8 cellular contexts compared by ENCODE assay signal in the genomic region with DNA sequence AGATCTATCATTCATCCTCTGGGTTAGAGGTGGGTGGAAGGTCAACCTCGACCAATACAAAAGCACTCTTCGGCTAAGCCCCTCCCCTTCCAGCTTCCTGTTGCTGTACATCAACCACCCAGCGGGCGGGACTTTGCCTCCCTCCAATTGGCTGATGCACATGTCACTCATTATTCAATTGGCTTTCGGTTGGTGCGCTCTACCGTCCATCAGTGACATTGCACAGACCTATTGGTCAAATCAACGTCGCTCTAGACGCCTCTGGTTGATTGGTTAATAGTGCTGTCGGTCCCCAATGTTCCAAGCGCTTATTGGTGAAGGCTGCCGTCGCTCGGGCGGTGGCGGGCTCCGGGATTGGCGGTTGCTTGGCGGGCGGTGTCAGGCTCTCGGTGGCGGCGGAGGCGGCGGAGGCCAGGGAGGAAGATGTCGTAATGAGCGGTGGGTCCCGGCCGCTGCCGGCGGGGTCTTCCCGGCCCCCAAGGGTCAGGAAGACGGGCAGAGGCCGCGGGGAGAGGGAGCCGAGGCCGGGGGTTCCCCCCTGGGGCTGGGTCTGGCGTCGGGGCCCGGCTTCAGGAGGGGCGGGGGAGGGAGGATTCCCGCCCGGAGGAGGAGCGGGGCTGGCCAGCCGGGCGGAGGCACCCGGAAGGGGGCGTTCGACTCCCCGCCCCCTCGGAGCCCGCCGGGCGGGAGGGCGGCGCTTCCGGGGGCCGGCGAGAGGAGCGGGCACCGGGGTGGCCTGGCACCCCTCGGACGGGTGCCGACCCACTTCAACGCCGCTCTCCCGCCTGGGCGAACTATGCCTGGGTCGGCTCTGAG. TPM values are rescaled to one million over a fixed set of nuclear protein-coding genes. Genes with fewer than 3 reads are reported as not detected.
DNase-seq lines count a peak whose midpoint lies in the region; ATAC-seq and TF ChIP-seq lines count a peak whose summit lies in the region.

A gene (plus strand): TSS at position 381 of the 816 bp plus-strand sequence. CDS start 51 bp downstream, at position 432.

- H3K36me3 Mint-ChIP-seq in dendritic cell treated with granulocyte-macrophage colony-stimulating factor and Interleukin-4, amounts not matched to agents 40 ng/mL and 50 ng/mL, for 4 days (ENCODE audit: low read depth), result peaks cover 42% of the 10 kb centered on the region

- TF ChIP-seq CTCF in C4-2B (conservative IDR thresholded peaks at IDR 0.05) (no peak), left lung (IDR thresholded peaks at IDR 0.05) (peak in 1 of 2 donors; percentile 28)

- no peaks in the 10 kb centered on the region for H3K27me3 ChIP-seq in left lung

- peak within 1 kb of the TSS; percentile 86 for H3K27ac Mint-ChIP-seq in dendritic cell treated with granulocyte-macrophage colony-stimulating factor and Interleukin-4, amounts not matched to agents 40 ng/mL and 50 ng/mL, for 4 days

- H3K36me3 ChIP-seq in left lung, result peaks cover 0 to 15% of the 10 kb centered on the region in 2 donors

- no peaks in the 10 kb centered on the region for H3K27me3 Mint-ChIP-seq in dendritic cell treated with granulocyte-macrophage colony-stimulating factor and Interleukin-4, amounts not matched to agents 40 ng/mL and 50 ng/mL, for 4 days

- peak; percentile 93 for ATAC-seq in GM19395 (IDR thresholded peaks at IDR 0.05; ENCODE audit: unreplicated experiment)
- peak; percentile 90 for ATAC-seq in HG03565 (IDR thresholded peaks at IDR 0.05; ENCODE audit: unreplicated experiment)
- peak; percentile 93 for ATAC-seq in left lung

- peaks cover 13 to 53% of the 10 kb centered on the region in 2 donors for H3K4me1 ChIP-seq in left lung

- H3K4me1 Mint-ChIP-seq in dendritic cell treated with granulocyte-macrophage colony-stimulating factor and Interleukin-4, amounts not matched to agents 40 ng/mL and 50 ng/mL, for 4 days (ENCODE audit: low read depth), result peaks cover 46% of the 10 kb centered on the region

- peak within 1 kb of the TSS; percentile 91 for H3K27ac ChIP-seq in C4-2B
- peak within 1 kb of the TSS; percentile 95 to 97 for H3K27ac ChIP-seq in left lung

- peak; percentile 100 for DNase-seq in NCI-H774 (lab: John Stamatoyannopoulos, UW)
- peak; percentile 99 for DNase-seq in activated CD4-positive, alpha-beta T cell treated with anti-CD3 and anti-CD28 coated beads, Interleukin-2, amount 50 U/mL, for 4 hours
- peak; percentile 95 to 98 for DNase-seq in left lung
- peak; percentile 100 for DNase-seq in stimulated activated CD4-positive, alpha-beta T cell treated with anti-CD3 and anti-CD28 coated beads, Interleukin-2, amount 100 ng/mL, for 48 hours

- no peaks in the 10 kb centered on the region for H3K9me3 Mint-ChIP-seq in dendritic cell treated with granulocyte-macrophage colony-stimulating factor and Interleukin-4, amounts not matched to agents 40 ng/mL and 50 ng/mL, for 4 days

- no peaks in the 10 kb centered on the region for H3K9me3 ChIP-seq in left lung

- intact Hi-C loops in dendritic cell treated with granulocyte-macrophage colony-stimulating factor and Interleukin-4, amounts not matched to agents 40 ng/mL and 50 ng/mL, for 4 days (cut with micrococcal nuclease), result loop anchor here (2.0 to 5.0 kb wide), 3 partner anchors 45 to 121 kb away; a partner anchor contains a TSS
- intact Hi-C loops in left lung (cut with DNase I), result no loop called here

- H3K4me3 Mint-ChIP-seq in dendritic cell treated with granulocyte-macrophage colony-stimulating factor and Interleukin-4, amounts not matched to agents 40 ng/mL and 50 ng/mL, for 4 days, result peak within 1 kb of the TSS; percentile 93

- H3K4me3 ChIP-seq in left lung, result peak within 1 kb of the TSS; percentile 86 to 90

RNA-seq across cellular contexts. Expression of the gene that starts here (rescaled TPM):
- 10 to 100 TPM; 14.2 to 15.2 TPM for total RNA-seq in left lung

Comparison
In these comparisons a context has a peak if more than half of its experiments do, and no peak if none do; other contexts are left out.
1. Peak in every context shown above with its lines: DNase-seq, ATAC-seq, H3K4me3 ChIP-seq and H3K27ac ChIP-seq.